In the genomic region with DNA sequence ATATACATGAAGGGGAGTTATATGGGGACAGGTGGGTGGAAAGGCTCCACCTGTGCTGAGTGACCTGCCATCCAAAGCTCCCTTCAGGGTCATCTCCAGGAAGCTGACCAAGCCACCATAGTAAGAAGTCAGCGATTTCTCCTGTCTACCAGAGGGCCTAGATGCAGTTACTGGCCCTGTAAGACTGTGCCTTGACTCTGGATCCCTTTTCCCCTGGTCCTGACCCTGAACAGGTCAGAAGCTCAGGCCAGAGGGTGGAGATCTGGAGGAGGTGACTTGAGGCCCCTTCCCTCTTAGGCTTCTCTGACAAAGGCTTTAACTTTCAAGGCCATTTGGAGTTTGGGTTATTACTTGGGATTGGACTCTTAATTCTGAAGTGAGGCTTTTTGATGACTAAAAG, we compare ENCODE assay signal across 33 cellular contexts.
"Had no signal": no experiment of that assay in that cellular context is flagged by ENCODE, and none has a peak within 500 bp of the region (broad histone marks: within the 10 kb centered on the region; RNA-seq: fewer than 3 reads in every experiment).

No MANE protein-coding gene starts in this region.

- H3K36me3 ChIP-seq: adrenal gland, ascending aorta, brain microvascular endothelial cell, breast epithelium, cardiac muscle cell had no signal

- DNase-seq: activated effector memory CD4-positive, alpha-beta T cell treated with anti-CD3 and anti-CD28 coated beads, Interleukin-2, amount 50 U/mL, for 16 hours; activated effector memory CD4-positive, alpha-beta T cell treated with Interleukin-2 at 50 U/mL for 16 hours; activated gamma-delta T cell; activated gamma-delta T cell treated with Interleukin-2 at 50 U/mL for 16 hours; activated naive CD4-positive, alpha-beta T cell; activated naive CD4-positive, alpha-beta T cell treated with anti-CD3 and anti-CD28 coated beads for 36 hours; activated naive CD4-positive, alpha-beta T cell treated with anti-CD3 and anti-CD28 coated beads, Interleukin-2, amount 10 ng/mL, durations not matched to agents 7 days and 5 days; activated naive CD4-positive, alpha-beta T cell treated with anti-CD3 and anti-CD28 coated beads, Interleukin-2, amount 50 U/mL, for 16 hours; activated naive CD4-positive, alpha-beta T cell treated with Interleukin-2 at 50 U/mL for 16 hours; activated naive CD8-positive, alpha-beta T cell treated with anti-CD3 and anti-CD28 coated beads for 36 hours; activated naive CD8-positive, alpha-beta T cell treated with anti-CD3 and anti-CD28 coated beads, Interleukin-2, amount 10 ng/mL, durations not matched to agents 7 days and 5 days; activated naive CD8-positive, alpha-beta T cell treated with anti-CD3 and anti-CD28 coated beads, Interleukin-2, amount 50 U/mL, for 24 hours; activated T-cell treated with anti-CD3 and anti-CD28 coated beads, Interleukin-2, amount 50 U/mL, for 1 hour; activated T-cell treated with anti-CD3 and anti-CD28 coated beads, Interleukin-2, amount 50 U/mL, for 24 hours; activated T-cell treated with anti-CD3 and anti-CD28 coated beads, Interleukin-2, amount 50 U/mL, for 4 hours; activated T-cell treated with anti-CD3 and anti-CD28 coated beads, Interleukin-2, amount 50 U/mL, for 48 hours; activated T-cell treated with anti-CD3 and anti-CD28 coated beads, Interleukin-2, amount 50 U/mL, for 72 hours; adrenal gland; amniotic stem cell; amygdala; anterior cingulate cortex; aorta; brain microvascular endothelial cell; caudate nucleus; central memory CD4-positive, alpha-beta T cell; cerebellar nuclear complex had no signal

- FAIRE-seq: astrocyte, bronchial epithelial cell had no signal

- H3K27me3 ChIP-seq: adrenal gland, ascending aorta, brain microvascular endothelial cell, breast epithelium, cardiac muscle cell had no signal

- H3K4me3 ChIP-seq: adrenal gland, ascending aorta, breast epithelium, cardiac muscle cell had no signal

- H3K4me1 ChIP-seq: adrenal gland, ascending aorta, breast epithelium had no signal

- ATAC-seq: activated naive CD4-positive, alpha-beta T cell treated with anti-CD3 and anti-CD28 coated beads, Interleukin-2, amount 50 U/mL, for 72 hours; activated naive CD8-positive, alpha-beta T cell treated with anti-CD3 and anti-CD28 coated beads, Interleukin-2, amount 50 U/mL, for 24 hours; activated T-cell treated with anti-CD3 and anti-CD28 coated beads, Interleukin-2, amount 50 U/mL, for 4 hours; activated T-cell treated with anti-CD3 and anti-CD28 coated beads, Interleukin-2, amount 50 U/mL, for 72 hours; activated T-helper 17 cell treated with anti-CD3 and anti-CD28 coated beads, Interleukin-2, amount 50 U/mL, for 72 hours had no signal

- H3K27ac ChIP-seq: adrenal gland, ascending aorta, brain microvascular endothelial cell, breast epithelium, cardiac muscle cell had no signal

- H3K9me3 ChIP-seq: adrenal gland, ascending aorta, breast epithelium had no signal
